ENCODE assay signal across 15 cellular contexts in genomic region chrX:31353095-31353494, GRCh38.
DNase-seq lines count a peak whose midpoint lies in the region; ATAC-seq and TF ChIP-seq lines count a peak whose summit lies in the region.
"Had no signal": no experiment of that assay in that cellular context is flagged by ENCODE, and none has a peak within 500 bp of the region (broad histone marks: within the 10 kb centered on the region; RNA-seq: fewer than 3 reads in every experiment).

No MANE protein-coding gene starts in this region.

- CTCF ChIA-PET in activated naive CD4-positive, alpha-beta T cell treated with anti-CD3 and anti-CD28 coated beads, Interleukin-2, amount 10 ng/mL, durations not matched to agents 7 days and 5 days (lab: Charles Lee) = no interaction called here

- in situ Hi-C loops in ACHN (cut with HindIII; ENCODE audit: low pct_ligation_motif_present, low pct_unique_long_range_greater_than_20kb, low sequenced_read_pairs) = no loop called here
- in situ Hi-C loops in SK-MEL-5 (cut with HindIII; ENCODE audit: low pct_unique_long_range_greater_than_20kb, low sequenced_read_pairs) = no loop called here

- H3K27me3 ChIP-seq in effector memory CD4-positive, alpha-beta T cell (replicated peaks; ENCODE audit: control insufficient read depth, insufficient read depth, low read length, poor library complexity, severe bottlenecking) = no peaks in the 10 kb centered on the region
- H3K27me3 ChIP-seq: transverse colon had no signal

- H3K36me3 Mint-ChIP-seq in activated naive CD4-positive, alpha-beta T cell treated with anti-CD3 and anti-CD28 coated beads, Interleukin-2, amount 10 ng/mL, durations not matched to agents 7 days and 5 days = no peaks in the 10 kb centered on the region
- H3K36me3 Mint-ChIP-seq: T-cell had no signal

- no peaks in the 10 kb centered on the region for H3K36me3 ChIP-seq in effector memory CD4-positive, alpha-beta T cell (ENCODE audit: control insufficient read depth, insufficient read depth, low read length)
- H3K36me3 ChIP-seq: transverse colon had no signal

- peak; percentile 56 for DNase-seq in ACHN
- DNase-seq in HCEC 1CT = peak; percentile 69
- DNase-seq in SK-MEL-5 (ENCODE audit: low read depth, low spot score) = peak; percentile 69
- peak; percentile 80 for DNase-seq in fibroblast of villous mesenchyme (ENCODE audit: low read depth)
- no peak for DNase-seq in effector memory CD4-positive, alpha-beta T cell
- DNase-seq in activated naive CD4-positive, alpha-beta T cell treated with anti-CD3 and anti-CD28 coated beads, Interleukin-2, amount 10 ng/mL, durations not matched to agents 7 days and 5 days = no peak
- DNase-seq: activated CD4-positive, alpha-beta T cell treated with anti-CD3 and anti-CD28 coated beads, Interleukin-2, amount 50 U/mL, for 48 hours; activated gamma-delta T cell treated with Interleukin-2 at 50 U/mL for 16 hours; DND-41; NCI-H1436; T-cell; transverse colon had no signal

- no peak overlapping the region for H3K27ac Mint-ChIP-seq in activated naive CD4-positive, alpha-beta T cell treated with anti-CD3 and anti-CD28 coated beads, Interleukin-2, amount 10 ng/mL, durations not matched to agents 7 days and 5 days
- H3K27ac Mint-ChIP-seq: T-cell had no signal

- H3K4me3 Mint-ChIP-seq in activated naive CD4-positive, alpha-beta T cell treated with anti-CD3 and anti-CD28 coated beads, Interleukin-2, amount 10 ng/mL, durations not matched to agents 7 days and 5 days = no peak overlapping the region
- H3K4me3 Mint-ChIP-seq: T-cell had no signal

- no peak overlapping the region for H3K27ac ChIP-seq in effector memory CD4-positive, alpha-beta T cell (ENCODE audit: insufficient read depth, low read length, poor library complexity, severe bottlenecking)
- H3K27ac ChIP-seq: transverse colon had no signal

- no peaks in the 10 kb centered on the region for H3K9me3 Mint-ChIP-seq in activated naive CD4-positive, alpha-beta T cell treated with anti-CD3 and anti-CD28 coated beads, Interleukin-2, amount 10 ng/mL, durations not matched to agents 7 days and 5 days
- H3K9me3 Mint-ChIP-seq: T-cell had no signal

- no peaks in the 10 kb centered on the region for H3K4me1 Mint-ChIP-seq in activated naive CD4-positive, alpha-beta T cell treated with anti-CD3 and anti-CD28 coated beads, Interleukin-2, amount 10 ng/mL, durations not matched to agents 7 days and 5 days
- H3K4me1 Mint-ChIP-seq: T-cell had no signal

- no peaks in the 10 kb centered on the region for H3K9me3 ChIP-seq in effector memory CD4-positive, alpha-beta T cell (ENCODE audit: control insufficient read depth, low read length)
- H3K9me3 ChIP-seq: transverse colon had no signal

- no peak for TF ChIP-seq CTCF in fibroblast of villous mesenchyme (IDR thresholded peaks at IDR 0.05; ENCODE audit: insufficient read depth, low read depth, low read length)

- no peaks in the 10 kb centered on the region for H3K27me3 Mint-ChIP-seq in activated naive CD4-positive, alpha-beta T cell treated with anti-CD3 and anti-CD28 coated beads, Interleukin-2, amount 10 ng/mL, durations not matched to agents 7 days and 5 days

- H3K4me3 ChIP-seq in fibroblast of villous mesenchyme (ENCODE audit: low read depth, low read length) = no peak overlapping the region
- H3K4me3 ChIP-seq in effector memory CD4-positive, alpha-beta T cell (ENCODE audit: insufficient read depth, low read depth, low read length, poor library complexity, severe bottlenecking) = no peak overlapping the region
- H3K4me3 ChIP-seq: transverse colon had no signal

- ATAC-seq in GM18498 (IDR thresholded peaks at IDR 0.05; ENCODE audit: unreplicated experiment) (no peak), GM18870 (IDR thresholded peaks at IDR 0.05; ENCODE audit: unreplicated experiment) (no peak)
- ATAC-seq: left lobe of liver, T-cell had no signal

- H3K4me1 ChIP-seq in effector memory CD4-positive, alpha-beta T cell (ENCODE audit: control insufficient read depth, insufficient read depth, low read length, poor library complexity, severe bottlenecking) = no peaks in the 10 kb centered on the region
- H3K4me1 ChIP-seq: transverse colon had no signal

Comparison
In these comparisons a context has a peak if more than half of its experiments do, and no peak if none do; other contexts are left out.
1. DNase-seq: peak in ACHN (single experiment), HCEC 1CT (single experiment), SK-MEL-5 (single experiment) and fibroblast of villous mesenchyme (single experiment); none in effector memory CD4-positive, alpha-beta T cell (0 of 3) and activated naive CD4-positive, alpha-beta T cell treated with anti-CD3 and anti-CD28 coated beads, Interleukin-2, amount 10 ng/mL, durations not matched to agents 7 days and 5 days (single experiment).